In genomic region chr3:190676477-190676876, GRCh38 we compare ENCODE assay signal across 24 cellular contexts.
"Had no signal": no experiment of that assay in that cellular context is flagged by ENCODE, and none has a peak within 500 bp of the region (broad histone marks: within the 10 kb centered on the region; RNA-seq: fewer than 3 reads in every experiment).

No MANE protein-coding gene starts in this region.

- H3K27ac Mint-ChIP-seq: activated CD4-positive, alpha-beta memory T cell treated with anti-CD3 and anti-CD28 coated beads, Interleukin-2, amount 10 ng/mL, durations not matched to agents 7 days and 5 days; activated naive CD4-positive, alpha-beta T cell treated with anti-CD3 and anti-CD28 coated beads for 36 hours; activated naive CD8-positive, alpha-beta T cell treated with anti-CD3 and anti-CD28 coated beads, Interleukin-2, amount 50 U/mL, for 24 hours; activated T-cell treated with anti-CD3 and anti-CD28 coated beads, Interleukin-2, amount 50 U/mL, for 72 hours; brain; natural killer cell; T-helper 17 cell had no signal

- H3K36me3 ChIP-seq: gastroesophageal sphincter, ovary, prostate gland, thyroid gland, upper lobe of right lung had no signal

- H3K4me1 ChIP-seq: gastroesophageal sphincter, prostate gland, thyroid gland, upper lobe of right lung had no signal

- ATAC-seq: activated naive CD8-positive, alpha-beta T cell treated with anti-CD3 and anti-CD28 coated beads, Interleukin-2, amount 50 U/mL, for 24 hours; activated T-cell treated with anti-CD3 and anti-CD28 coated beads, Interleukin-2, amount 50 U/mL, for 72 hours; gastroesophageal sphincter; left ventricle myocardium superior; natural killer cell; stimulated activated naive CD8-positive, alpha-beta T cell treated with anti-CD3 and anti-CD28 coated beads, Interleukin-15, Interleukin-2, amounts not matched to agents 100 U/mL and 50 U/mL, for 24 hours; T-helper 17 cell; upper lobe of right lung had no signal

- FAIRE-seq: islet of Langerhans had no signal

- H3K36me3 Mint-ChIP-seq: brain, natural killer cell had no signal

- H3K4me3 ChIP-seq: gastroesophageal sphincter, ovary, prostate gland, thyroid gland, upper lobe of right lung had no signal

- H3K27me3 ChIP-seq: gastroesophageal sphincter, ovary, thyroid gland, upper lobe of right lung had no signal

- H3K27ac ChIP-seq: gastroesophageal sphincter, ovary, prostate gland, thyroid gland, upper lobe of right lung had no signal

- H3K4me3 Mint-ChIP-seq: activated CD4-positive, alpha-beta memory T cell treated with anti-CD3 and anti-CD28 coated beads, Interleukin-2, amount 10 ng/mL, durations not matched to agents 7 days and 5 days; activated naive CD4-positive, alpha-beta T cell treated with anti-CD3 and anti-CD28 coated beads for 36 hours; activated naive CD8-positive, alpha-beta T cell treated with anti-CD3 and anti-CD28 coated beads, Interleukin-2, amount 50 U/mL, for 24 hours; activated T-cell treated with anti-CD3 and anti-CD28 coated beads, Interleukin-2, amount 50 U/mL, for 72 hours; brain; natural killer cell; T-helper 17 cell had no signal

- H3K9me3 ChIP-seq: gastroesophageal sphincter, ovary, prostate gland, thyroid gland, upper lobe of right lung had no signal

- DNase-seq: activated CD4-positive, alpha-beta memory T cell treated with anti-CD3 and anti-CD28 coated beads, Interleukin-2, amount 10 ng/mL, durations not matched to agents 7 days and 5 days; activated CD4-positive, alpha-beta T cell treated with anti-CD3 and anti-CD28 coated beads for 48 hours; activated CD4-positive, CD25-positive, alpha-beta regulatory T cell; activated effector memory CD4-positive, alpha-beta T cell treated with Interleukin-2 at 50 U/mL for 16 hours; activated naive CD4-positive, alpha-beta T cell treated with anti-CD3 and anti-CD28 coated beads for 36 hours; activated naive CD8-positive, alpha-beta T cell treated with anti-CD3 and anti-CD28 coated beads, Interleukin-2, amount 50 U/mL, for 24 hours; activated T-cell treated with anti-CD3 and anti-CD28 coated beads, Interleukin-2, amount 50 U/mL, for 72 hours; effector CD8-positive, alpha-beta T cell; erythroblast; head of caudate nucleus; left ventricle myocardium superior; midbrain; natural killer cell; ovary; stimulated activated CD4-positive, alpha-beta T cell treated with anti-CD3 and anti-CD28 coated beads, Interleukin-12 subunit alpha, Interleukin-12 subunit beta, amount 100 ng/mL, for 4 hours; stimulated activated CD4-positive, alpha-beta T cell treated with anti-CD3 and anti-CD28 coated beads, Interleukin-4, amount 100 ng/mL, for 4 hours; stimulated activated naive CD8-positive, alpha-beta T cell treated with anti-CD3 and anti-CD28 coated beads, Interleukin-15, Interleukin-2, amounts not matched to agents 100 U/mL and 50 U/mL, for 24 hours; T-helper 17 cell; thyroid gland; upper lobe of right lung had no signal

- H3K27me3 Mint-ChIP-seq: brain had no signal

- H3K4me1 Mint-ChIP-seq: activated CD4-positive, alpha-beta memory T cell treated with anti-CD3 and anti-CD28 coated beads, Interleukin-2, amount 10 ng/mL, durations not matched to agents 7 days and 5 days; activated naive CD8-positive, alpha-beta T cell treated with anti-CD3 and anti-CD28 coated beads, Interleukin-2, amount 50 U/mL, for 24 hours; natural killer cell; T-helper 17 cell had no signal
